8 cellular contexts compared by ENCODE assay signal in the genomic region with DNA sequence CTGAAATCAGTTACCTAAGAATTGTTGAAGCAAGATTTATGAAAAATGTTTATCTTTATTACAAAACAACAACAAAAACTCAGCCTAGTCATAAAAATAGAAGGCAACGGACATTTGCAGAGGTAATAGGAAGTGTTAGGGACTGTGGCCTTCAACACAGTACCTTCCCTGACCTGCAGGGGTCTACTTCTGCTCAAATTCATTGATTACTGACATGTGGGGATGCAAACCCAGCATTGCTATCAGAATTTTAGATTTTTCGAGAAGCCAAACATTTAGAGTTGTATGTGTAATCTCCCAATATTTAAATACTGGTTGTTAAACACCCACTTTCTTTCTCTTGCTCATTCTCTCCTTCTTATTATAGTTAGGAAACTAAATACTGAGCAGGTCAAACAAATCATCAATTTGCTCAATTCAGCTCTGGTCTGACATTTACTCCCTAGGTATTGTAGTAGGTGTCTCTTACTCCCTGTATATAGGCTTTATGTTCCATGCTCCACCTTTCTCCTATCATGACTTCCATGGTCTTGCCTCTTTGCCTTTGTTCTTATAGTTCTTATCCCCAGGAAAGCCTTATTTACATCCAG.
DNase-seq lines count a peak whose midpoint lies in the region; ATAC-seq and TF ChIP-seq lines count a peak whose summit lies in the region.

No MANE protein-coding gene starts in this region.

- no peaks in the 10 kb centered on the region for H3K9me3 ChIP-seq in BE2C

- peak; percentile 72 for ATAC-seq in GM19452 (IDR thresholded peaks at IDR 0.05; ENCODE audit: unreplicated experiment)
- ATAC-seq in natural killer cell = peak; percentile 55 to 79 (median 62)
- no peak for ATAC-seq in HG02981 (IDR thresholded peaks at IDR 0.05; ENCODE audit: unreplicated experiment)

- no peaks in the 10 kb centered on the region for H3K27me3 ChIP-seq in BE2C

- H3K36me3 ChIP-seq in BE2C = no peaks in the 10 kb centered on the region

- no peaks in the 10 kb centered on the region for H3K27me3 Mint-ChIP-seq in activated naive CD4-positive, alpha-beta T cell treated with anti-CD3 and anti-CD28 coated beads for 36 hours (ENCODE audit: low read depth)
- H3K27me3 Mint-ChIP-seq in natural killer cell (ENCODE audit: low read depth in 2 of 2) = no peaks in the 10 kb centered on the region

- CTCF ChIA-PET in activated naive CD4-positive, alpha-beta T cell treated with anti-CD3 and anti-CD28 coated beads for 36 hours (lab: Charles Lee) = interaction anchor here (0.7 to 1.9 kb wide), 4 partner anchors 11 to 268 kb away, joined by 3 to 13 read pairs (median 4); no protein-coding TSS in a partner anchor

- DNase-seq in BE2C (peak; percentile 13), natural killer cell (no peak), AG08396 (ENCODE audit: low spot score) (no peak), occipital lobe (lab: John Stamatoyannopoulos, UW) (no peak)
- DNase-seq in activated naive CD4-positive, alpha-beta T cell treated with anti-CD3 and anti-CD28 coated beads for 36 hours = peak; percentile 61

- peaks cover 7% of the 10 kb centered on the region for H3K9me3 Mint-ChIP-seq in activated naive CD4-positive, alpha-beta T cell treated with anti-CD3 and anti-CD28 coated beads for 36 hours
- peaks cover 0 to 2% of the 10 kb centered on the region in 2 donors for H3K9me3 Mint-ChIP-seq in natural killer cell

- H3K4me3 ChIP-seq in BE2C (ENCODE audit: low read depth, low read length) = no peak overlapping the region

- H3K4me1 Mint-ChIP-seq in activated naive CD4-positive, alpha-beta T cell treated with anti-CD3 and anti-CD28 coated beads for 36 hours (ENCODE audit: low read depth) = peaks cover 48% of the 10 kb centered on the region
- peaks cover 23 to 29% of the 10 kb centered on the region in 2 donors for H3K4me1 Mint-ChIP-seq in natural killer cell

- no peaks in the 10 kb centered on the region for H3K4me1 ChIP-seq in BE2C

- H3K27ac Mint-ChIP-seq in activated naive CD4-positive, alpha-beta T cell treated with anti-CD3 and anti-CD28 coated beads for 36 hours = peak overlapping the region; percentile 5
- peak overlapping the region in 1 of 2 donors; percentile 3 for H3K27ac Mint-ChIP-seq in natural killer cell

- intact Hi-C loops in activated naive CD4-positive, alpha-beta T cell treated with anti-CD3 and anti-CD28 coated beads for 36 hours (cut with micrococcal nuclease) = loop anchor here (1.0 kb wide), 4 partner anchors 10 to 278 kb away; partner anchors contain the start of gene ITGA4
- intact Hi-C loops in natural killer cell (cut with micrococcal nuclease) = no loop called here

- H3K4me3 Mint-ChIP-seq in activated naive CD4-positive, alpha-beta T cell treated with anti-CD3 and anti-CD28 coated beads for 36 hours = no peak overlapping the region
- H3K4me3 Mint-ChIP-seq in natural killer cell = no peak overlapping the region

- H3K36me3 Mint-ChIP-seq in activated naive CD4-positive, alpha-beta T cell treated with anti-CD3 and anti-CD28 coated beads for 36 hours (ENCODE audit: low read depth) = peaks cover 4% of the 10 kb centered on the region
- H3K36me3 Mint-ChIP-seq in natural killer cell = no peaks in the 10 kb centered on the region

- peak; percentile 49 for TF ChIP-seq CTCF in BE2C (IDR thresholded peaks at IDR 0.05; ENCODE audit: low read depth, low read length)
- TF ChIP-seq CTCF in LNCAP (IDR thresholded peaks at IDR 0.05) = peak; percentile 35; the same call in 1 of the 2 replicates
- TF ChIP-seq CTCF in natural killer cell (IDR thresholded peaks at IDR 0.05) = peak; percentile 56

Comparison
In these comparisons a context has a peak if more than half of its experiments do, and no peak if none do; other contexts are left out.
1. DNase-seq: peak in BE2C (single experiment) and activated naive CD4-positive, alpha-beta T cell treated with anti-CD3 and anti-CD28 coated beads for 36 hours (single experiment); none in natural killer cell (single experiment), AG08396 (single experiment) and occipital lobe (single experiment).
2. Peak in every context shown above with its lines, with median percentiles within 50 percentile points of each other: CTCF ChIP-seq.